ENCODE assay signal across 15 cellular contexts in genomic region chr16:88764913-88765349, GRCh38. TPM values are rescaled to one million over a fixed set of nuclear protein-coding genes. Genes with fewer than 3 reads are reported as not detected.
A peak's percentile ranks its signal among the peaks of the same experiment; 100 is the strongest.
DNase-seq lines count a peak whose midpoint lies in the region; ATAC-seq and TF ChIP-seq lines count a peak whose summit lies in the region.
"Had no signal": no experiment of that assay in that cellular context is flagged by ENCODE, and none has a peak within 500 bp of the region (broad histone marks: within the 10 kb centered on the region; RNA-seq: fewer than 3 reads in every experiment).

No MANE protein-coding gene starts in this region.

- POLR2A ChIA-PET in PC-9 (lab: Charles Lee; ENCODE audit: unreplicated experiment): interaction anchor here (0.7 kb wide), 1 partner anchor 556 kb away, joined by 7 read pairs; no protein-coding TSS in a partner anchor

- no peaks in the 10 kb centered on the region for H3K9me3 ChIP-seq in PC-9 (ENCODE audit: insufficient read depth, low read depth)
- H3K9me3 ChIP-seq in trophoblast cell (ENCODE audit: insufficient read depth, low read depth, low read length): peaks cover 3% of the 10 kb centered on the region
- no peaks in the 10 kb centered on the region for H3K9me3 ChIP-seq in BE2C

- H4K91ac ChIP-seq in trophoblast cell (ENCODE audit: low read depth, low read length): peak overlapping the region; percentile 69

- H2BK12ac ChIP-seq in trophoblast cell (ENCODE audit: low read length): peak overlapping the region; percentile 44

- H3K4me2 ChIP-seq in PC-9: peak overlapping the region; percentile 83
- peak overlapping the region; percentile 55 for H3K4me2 ChIP-seq in trophoblast cell (ENCODE audit: low read length)

- H2AK5ac ChIP-seq in trophoblast cell (ENCODE audit: low read length): peak overlapping the region; percentile 27

- CTCF ChIA-PET in PC-9 (lab: Charles Lee): interaction anchor here (1.4 to 2.2 kb wide), 2 partner anchors 20 to 28 kb away, joined by 8 to 16 read pairs; no protein-coding TSS in a partner anchor

- H3K4me1 ChIP-seq in PC-9 (replicated peaks; ENCODE audit: insufficient read depth) (peaks cover 98% of the 10 kb centered on the region), foreskin keratinocyte (peaks cover 3% of the 10 kb centered on the region), trophoblast cell (ENCODE audit: control insufficient read depth in 1 of 2, insufficient read depth in 2 of 2, low read length in 2 of 2) (peaks cover 65 to 79% of the 10 kb centered on the region in 2 experiments), BE2C (peaks cover 14% of the 10 kb centered on the region)

- WGBS in trophoblast cell (ENCODE audit: extremely low coverage, insufficient coverage, insufficient read length): no CpG with 5 or more reads among the region's 9 CpGs

- BruUV-seq in PC-9 (replicated peaks; lab: Mats Ljungman, UMichigan): no TSS peak

- no peaks in the 10 kb centered on the region for H3K9me2 ChIP-seq in PC-9 (ENCODE audit: insufficient read depth)

- peaks cover 87% of the 10 kb centered on the region for H3K79me2 ChIP-seq in PC-9 (ENCODE audit: low read depth)
- peaks cover 15% of the 10 kb centered on the region for H3K79me2 ChIP-seq in trophoblast cell (ENCODE audit: control insufficient read depth, insufficient read depth, low read length, poor library complexity)

- peaks cover 83% of the 10 kb centered on the region for H3F3A ChIP-seq in PC-9 (ENCODE audit: insufficient read depth, low read depth)

- H3K79me1 ChIP-seq in trophoblast cell (ENCODE audit: low read length): peaks cover 21% of the 10 kb centered on the region

- TF ChIP-seq CTCF in PC-9 (conservative IDR thresholded peaks at IDR 0.05): no peak
- no peak for TF ChIP-seq CTCF in foreskin keratinocyte (conservative IDR thresholded peaks at IDR 0.05)
- TF ChIP-seq CTCF in BE2C (IDR thresholded peaks at IDR 0.05; ENCODE audit: low read depth, low read length): no peak

- no peak overlapping the region for H4K12ac ChIP-seq in trophoblast cell (ENCODE audit: low read depth, low read length)

- intact Hi-C loops in PC-9 (cut with micrococcal nuclease; ENCODE audit: unreplicated experiment): loop anchor here (1.0 to 5.0 kb wide), 3 partner anchors 10 to 898 kb away; partner anchors contain the start of genes CDT1 and SLC7A5

- DNase-seq in Daoy (ENCODE audit: low read depth) (peak; percentile 30), PC-9 (peak; percentile 98 to 100), foreskin keratinocyte (peak; percentile 62 to 71), trophoblast cell (peak; percentile 98 to 99), epidermal melanocyte (ENCODE audit: insufficient read length, low spot score) (no peak), BE2C (no peak)
- DNase-seq: activated CD8-positive, alpha-beta T cell treated with anti-CD3 and anti-CD28 coated beads, Interleukin-2, amount 10 ng/mL, durations not matched to agents 7 days and 5 days; CD4-positive, CD25-positive, alpha-beta regulatory T cell; NCI-H2081 treated with DMSO at 0.1 percent for 48 hours; occipital lobe; stimulated activated CD4-positive, alpha-beta T cell treated with anti-CD3 and anti-CD28 coated beads, Interleukin-1b, Interleukin-23, amount 100 ng/mL, for 48 hours; T-helper 1 cell had no signal

- H3K36me3 ChIP-seq in PC-9 (ENCODE audit: low read depth): no peaks in the 10 kb centered on the region
- peaks cover 5 to 7% of the 10 kb centered on the region in 2 experiments for H3K36me3 ChIP-seq in trophoblast cell (ENCODE audit: control insufficient read depth in 1 of 2, insufficient read depth in 2 of 2, low read length in 2 of 2)
- no peaks in the 10 kb centered on the region for H3K36me3 ChIP-seq in BE2C

- peak overlapping the region; percentile 63 for H3K27ac ChIP-seq in PC-9
- H3K27ac ChIP-seq in foreskin keratinocyte: no peak overlapping the region
- H3K27ac ChIP-seq in trophoblast cell (ENCODE audit: low read depth, low read length): peak overlapping the region; percentile 59

- no peak overlapping the region for H3K23ac ChIP-seq in trophoblast cell (ENCODE audit: low read length)

- H3K9ac ChIP-seq in trophoblast cell (ENCODE audit: low read length): no peak overlapping the region

- ATAC-seq in foreskin keratinocyte (peak; percentile 80), GM21723 (IDR thresholded peaks at IDR 0.05; ENCODE audit: unreplicated experiment) (no peak), GM21526 (IDR thresholded peaks at IDR 0.05; ENCODE audit: low FRiP score, unreplicated experiment) (no peak)
- ATAC-seq: activated CD8-positive, alpha-beta T cell treated with anti-CD3 and anti-CD28 coated beads, Interleukin-2, amount 10 ng/mL, durations not matched to agents 7 days and 5 days; stimulated activated effector memory CD8-positive, alpha-beta T cell treated with anti-CD3 and anti-CD28 coated beads, Interleukin-12 subunit alpha, Interleukin-12 subunit beta, amount 100 ng/mL, for 72 hours had no signal

- H2BK120ac ChIP-seq in trophoblast cell (ENCODE audit: insufficient read depth, low read length, poor library complexity): peak overlapping the region; percentile 59

- H3K4me3 ChIP-seq in PC-9 (peak overlapping the region; percentile 49; the same call in 1 of the 2 replicates), trophoblast cell (ENCODE audit: low read depth, low read length) (no peak overlapping the region), BE2C (ENCODE audit: low read depth, low read length) (no peak overlapping the region)

- peak overlapping the region; percentile 31 for H3K18ac ChIP-seq in trophoblast cell (ENCODE audit: low read length)

- no peak overlapping the region for H2AFZ ChIP-seq in PC-9
- no peak overlapping the region for H2AFZ ChIP-seq in trophoblast cell (ENCODE audit: insufficient read depth, low read length, poor library complexity)

- H4K20me1 ChIP-seq in PC-9 (ENCODE audit: insufficient read depth): peaks cover 42% of the 10 kb centered on the region

- H3K27me3 ChIP-seq in PC-9 (ENCODE audit: insufficient read depth, low read depth) (no peaks in the 10 kb centered on the region), foreskin keratinocyte (no peaks in the 10 kb centered on the region), trophoblast cell (ENCODE audit: insufficient read depth, low read length) (no peaks in the 10 kb centered on the region), BE2C (peaks cover 2% of the 10 kb centered on the region)

- H3K14ac ChIP-seq in trophoblast cell (ENCODE audit: low read length): peak overlapping the region; percentile 24

- no peak overlapping the region for H4K8ac ChIP-seq in trophoblast cell (ENCODE audit: low read depth, low read length)

- peak overlapping the region; percentile 41 for H3K4ac ChIP-seq in trophoblast cell (ENCODE audit: low read depth, low read length)

- H2BK5ac ChIP-seq in trophoblast cell (ENCODE audit: low read depth, low read length, poor library complexity): peak overlapping the region; percentile 77

RNA-seq across cellular contexts. Expression of gene PIEZO1, which starts 20.1 kb away (rescaled TPM):
- 62.9 and 70.8 TPM in 2 replicates for total RNA-seq in Daoy (2014; rRNA removed; shearing (Covaris generic))
- 391 and 426 TPM in 2 replicates for total RNA-seq in PC-9 (2021)
- 184 and 213 TPM in 2 replicates for total RNA-seq in foreskin keratinocyte
- 190 and 238 TPM in 2 replicates for polyA plus RNA-seq in foreskin keratinocyte
- polyA plus RNA-seq in trophoblast cell (2013): 77.3 and 84.7 TPM in 2 replicates
- polyA plus RNA-seq in BE2C (2012; ENCODE audit: insufficient read depth, insufficient read length, low read depth): 21.7 TPM

RNA-seq across cellular contexts. Expression of gene CDT1, which starts 38.7 kb away (rescaled TPM):
- total RNA-seq in Daoy (2014; rRNA removed; shearing (Covaris generic)): 23.1 and 30.6 TPM in 2 replicates
- total RNA-seq in PC-9 (2021): 73.2 and 95.4 TPM in 2 replicates
- total RNA-seq in foreskin keratinocyte: 24.1 and 26.3 TPM in 2 replicates
- 27.5 and 27.9 TPM in 2 replicates for polyA plus RNA-seq in foreskin keratinocyte
- 19.4 and 19.8 TPM in 2 replicates for polyA plus RNA-seq in trophoblast cell (2013)
- 27.8 TPM for polyA plus RNA-seq in BE2C (2012; ENCODE audit: insufficient read depth, insufficient read length, low read depth)

RNA-seq across cellular contexts. Expression of gene APRT, which starts 46.8 kb away (rescaled TPM):
- 106 and 112 TPM in 2 replicates for total RNA-seq in Daoy (2014; rRNA removed; shearing (Covaris generic))
- 213 and 226 TPM in 2 replicates for total RNA-seq in PC-9 (2021)
- 174 and 188 TPM in 2 replicates for total RNA-seq in foreskin keratinocyte
- 312 and 330 TPM in 2 replicates for polyA plus RNA-seq in foreskin keratinocyte
- 95.8 and 96.2 TPM in 2 replicates for polyA plus RNA-seq in trophoblast cell (2013)
- polyA plus RNA-seq in BE2C (2012; ENCODE audit: insufficient read depth, insufficient read length, low read depth): 391 TPM

RNA-seq across cellular contexts. Expression of gene CTU2, which starts 58.6 kb away (rescaled TPM):
- total RNA-seq in Daoy (2014; rRNA removed; shearing (Covaris generic)): 17.4 and 22.0 TPM in 2 replicates
- 20.0 and 38.0 TPM in 2 replicates for total RNA-seq in PC-9 (2021)
- total RNA-seq in foreskin keratinocyte: 16.6 and 26.3 TPM in 2 replicates
- 23.3 and 26.3 TPM in 2 replicates for polyA plus RNA-seq in foreskin keratinocyte
- 25.4 and 28.4 TPM in 2 replicates for polyA plus RNA-seq in trophoblast cell (2013)
- 159 TPM for polyA plus RNA-seq in BE2C (2012; ENCODE audit: insufficient read depth, insufficient read length, low read depth)

RNA-seq across cellular contexts. Expression of gene RNF166, which starts 58.7 kb away (rescaled TPM):
- 16.5 and 18.5 TPM in 2 replicates for total RNA-seq in Daoy (2014; rRNA removed; shearing (Covaris generic))
- total RNA-seq in PC-9 (2021): 25.6 and 29.4 TPM in 2 replicates
- total RNA-seq in foreskin keratinocyte: 7.6 and 7.8 TPM in 2 replicates
- 7.8 and 8.1 TPM in 2 replicates for polyA plus RNA-seq in foreskin keratinocyte
- polyA plus RNA-seq in trophoblast cell (2013): 8.7 and 8.8 TPM in 2 replicates
- 54.7 TPM for polyA plus RNA-seq in BE2C (2012; ENCODE audit: insufficient read depth, insufficient read length, low read depth)

Comparison
In these comparisons a context has a peak if more than half of its experiments do, and no peak if none do; other contexts are left out.
1. DNase-seq: peak in Daoy (single experiment), PC-9 (2 of 2), foreskin keratinocyte (2 of 2) and trophoblast cell (2 of 2); none in epidermal melanocyte (single experiment) and BE2C (single experiment).